In the genomic region with DNA sequence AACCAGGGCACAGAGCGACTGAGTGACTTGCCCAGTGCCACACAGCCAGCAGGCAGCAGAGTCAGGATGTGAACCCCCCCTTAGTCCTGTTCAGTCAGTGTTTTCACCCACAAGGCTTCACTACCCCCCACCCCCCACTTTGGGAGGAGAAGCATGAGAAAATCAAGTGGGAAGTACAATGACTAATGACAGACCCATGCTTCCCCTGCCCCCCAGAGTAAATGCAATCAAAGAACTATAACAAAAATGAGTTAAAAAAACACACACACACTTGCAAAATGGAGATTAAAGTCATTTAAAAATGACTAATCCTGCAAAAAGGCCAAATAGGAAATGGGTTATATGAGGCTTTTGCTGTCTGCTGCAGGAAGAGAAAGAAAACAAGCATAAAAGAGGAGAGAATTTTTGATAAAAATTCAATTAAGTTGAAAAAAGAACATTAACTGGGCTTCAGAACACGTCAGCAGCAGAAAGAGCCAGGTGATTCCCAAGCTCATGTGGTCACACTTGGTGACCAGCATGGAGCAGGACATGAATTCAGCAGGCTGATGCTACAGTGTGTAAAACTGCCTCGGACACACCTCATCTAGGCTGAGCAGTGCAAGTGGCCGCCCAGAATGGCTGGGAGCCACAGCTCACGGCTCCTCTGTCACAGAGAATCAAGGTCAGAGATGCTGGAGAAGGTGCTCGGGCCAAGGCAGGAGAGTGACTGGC, we compare ENCODE assay signal across 16 cellular contexts.
DNase-seq lines count a peak whose midpoint lies in the region; ATAC-seq and TF ChIP-seq lines count a peak whose summit lies in the region.
"Had no signal": no experiment of that assay in that cellular context is flagged by ENCODE, and none has a peak within 500 bp of the region (broad histone marks: within the 10 kb centered on the region; RNA-seq: fewer than 3 reads in every experiment).

No MANE protein-coding gene starts in this region.

- no peaks in the 10 kb centered on the region for H3K4me1 ChIP-seq in mammary epithelial cell (ENCODE audit: insufficient read depth, low read length)
- no peaks in the 10 kb centered on the region for H3K4me1 ChIP-seq in aorta (ENCODE audit: control insufficient read depth in 1 of 2, insufficient read depth in 2 of 2, low read length in 2 of 2)

- no peak overlapping the region for H3K4me2 ChIP-seq in mammary epithelial cell (ENCODE audit: insufficient read depth, low read depth, low read length)

- TF ChIP-seq CTCF in MCF 10A (IDR thresholded peaks at IDR 0.05; ENCODE audit: unreplicated experiment) (no peak), mammary epithelial cell (conservative IDR thresholded peaks at IDR 0.05 in 1 of 2, IDR thresholded peaks at IDR 0.05 in 1 of 2; ENCODE audit: extremely low read depth in 1 of 2, insufficient read depth in 1 of 2, low read depth in 1 of 2, low read length in 2 of 2) (no peak), cardiac fibroblast (IDR thresholded peaks at IDR 0.05; ENCODE audit: low read depth, low read length) (no peak)

- peak; percentile 18 for DNase-seq in MCF 10A (ENCODE audit: unreplicated experiment)
- no peak for DNase-seq in mammary epithelial cell
- peak; percentile 74 to 93 for DNase-seq in cardiac fibroblast (ENCODE audit: low read depth in 2 of 2)
- peak; percentile 71 for DNase-seq in kidney tubule cell (ENCODE audit: low spot score)
- DNase-seq in aorta: peak; percentile 64 to 75
- no peak for DNase-seq in putamen (ENCODE audit: low spot score)
- DNase-seq: 8988T; activated CD4-positive, alpha-beta T cell treated with anti-CD3 and anti-CD28 coated beads, Interleukin-2, amount 50 U/mL, for 1 hour; activated naive CD4-positive, alpha-beta T cell; DMS79 treated with DMSO at 0.1 percent for 48 hours; natural killer cell; stimulated activated CD4-positive, alpha-beta T cell treated with anti-CD3 and anti-CD28 coated beads, Interleukin-2, amount 100 ng/mL, for 24 hours; stimulated activated naive CD8-positive, alpha-beta T cell treated with anti-CD3 and anti-CD28 coated beads, Interleukin-15, Interleukin-2, amounts not matched to agents 100 U/mL and 50 U/mL, for 24 hours had no signal

- no peaks in the 10 kb centered on the region for H3K79me2 ChIP-seq in mammary epithelial cell (ENCODE audit: insufficient read depth, low read length)

- no peaks in the 10 kb centered on the region for H3K36me3 Mint-ChIP-seq in MCF 10A (ENCODE audit: insufficient read depth, unreplicated experiment)

- intact Hi-C loops in MCF 10A (cut with micrococcal nuclease): no loop called here
- intact Hi-C loops in mammary epithelial cell (cut with micrococcal nuclease): no loop called here
- intact Hi-C loops in aorta (cut with DNase I): loop anchor here in 1 of 2 donors (10.0 kb wide), 1 partner anchor 191 kb away; no protein-coding TSS in a partner anchor

- H3K36me3 ChIP-seq in mammary epithelial cell (ENCODE audit: insufficient read depth, low read length): no peaks in the 10 kb centered on the region
- H3K36me3 ChIP-seq in aorta (ENCODE audit: control insufficient read depth in 1 of 2, insufficient read depth in 2 of 2, low read length in 1 of 2): no peaks in the 10 kb centered on the region

- no peak overlapping the region for H3K9ac ChIP-seq in mammary epithelial cell (ENCODE audit: insufficient read depth, low read length)

- in situ Hi-C loops in mammary epithelial cell (cut with MboI; ENCODE audit: low sequenced_read_pairs in 2 of 2): no loop called here

- POLR2A ChIA-PET in MCF 10A (lab: Yijun Ruan, JAX): no interaction called here

- H3K4me1 Mint-ChIP-seq in MCF 10A (ENCODE audit: insufficient read depth, unreplicated experiment): peaks cover 9% of the 10 kb centered on the region
- H3K4me1 Mint-ChIP-seq: natural killer cell had no signal

- H3K4me3 ChIP-seq in mammary epithelial cell (replicated peaks in 1 of 3; ENCODE audit: insufficient read depth in 1 of 3, low read depth in 2 of 3, low read length in 3 of 3): no peak overlapping the region
- peak overlapping the region; percentile 2 to 33 for H3K4me3 ChIP-seq in cardiac fibroblast (replicated peaks in 1 of 2; ENCODE audit: low read depth in 2 of 2, low read length in 2 of 2)
- no peak overlapping the region for H3K4me3 ChIP-seq in aorta (ENCODE audit: low read length in 2 of 2)

- H3K27me3 ChIP-seq in mammary epithelial cell (ENCODE audit: insufficient read depth, low read length): no peaks in the 10 kb centered on the region
- no peaks in the 10 kb centered on the region for H3K27me3 ChIP-seq in aorta (ENCODE audit: control insufficient read depth in 1 of 2, insufficient read depth in 2 of 2, low read length in 1 of 2)

- H3K9me3 Mint-ChIP-seq in MCF 10A (ENCODE audit: unreplicated experiment): peaks cover 13% of the 10 kb centered on the region

- peaks cover 12% of the 10 kb centered on the region for H3K27me3 Mint-ChIP-seq in MCF 10A (ENCODE audit: insufficient read depth, unreplicated experiment)

- WGBS in mammary epithelial cell (ENCODE audit: low coverage, missing lambda C conversion rate): 33% methylated on average over 6 of the region's 6 CpGs
- 20 to 26% methylated on average over 6 of the region's 6 CpGs for WGBS in aorta, 2 donors

- no peak overlapping the region for H3K27ac ChIP-seq in mammary epithelial cell (ENCODE audit: insufficient read depth, low read depth, low read length)
- H3K27ac ChIP-seq in aorta (ENCODE audit: low read depth in 1 of 2, low read length in 2 of 2): peak overlapping the region in 1 of 2 donors; percentile 19

- H3K27ac Mint-ChIP-seq in MCF 10A (ENCODE audit: low read depth, unreplicated experiment): no peak overlapping the region
- H3K27ac Mint-ChIP-seq: natural killer cell had no signal

- dilution Hi-C loops in mammary epithelial cell (cut with HindIII; ENCODE audit: low sequenced_read_pairs): no loop called here

- BruUV-seq in MCF 10A (replicated peaks; lab: Mats Ljungman, UMichigan) (no TSS peak), mammary epithelial cell (replicated peaks; lab: Mats Ljungman, UMichigan) (no TSS peak)

- H3K4me3 Mint-ChIP-seq in MCF 10A (ENCODE audit: unreplicated experiment): no peak overlapping the region
- H3K4me3 Mint-ChIP-seq: natural killer cell had no signal

- H4K20me1 ChIP-seq in mammary epithelial cell (ENCODE audit: insufficient read depth, low read length): no peaks in the 10 kb centered on the region

- H3K9me3 ChIP-seq in mammary epithelial cell (replicated peaks; ENCODE audit: insufficient read depth, low read length): peaks cover 18% of the 10 kb centered on the region
- peaks cover 2% of the 10 kb centered on the region for H3K9me3 ChIP-seq in aorta (ENCODE audit: control insufficient read depth, low read length)

- no peak overlapping the region for H2AFZ ChIP-seq in mammary epithelial cell (ENCODE audit: low read depth, low read length)

- CTCF ChIA-PET in MCF 10A (lab: Yijun Ruan, JAX): interaction anchor here (0.7 to 1.3 kb wide), 2 partner anchors 92 to 214 kb away, joined by 3 to 4 read pairs; no protein-coding TSS in a partner anchor
- CTCF ChIA-PET in mammary epithelial cell (lab: Charles Lee; ENCODE audit: low non-redundant PET): no interaction called here

- ATAC-seq in aorta (ENCODE audit: low FRiP score): no peak
- ATAC-seq in HG03442 (IDR thresholded peaks at IDR 0.05; ENCODE audit: unreplicated experiment): no peak
- ATAC-seq in HG03025 (IDR thresholded peaks at IDR 0.05; ENCODE audit: low FRiP score, unreplicated experiment): no peak
- ATAC-seq: HepG2; natural killer cell; stimulated activated naive CD8-positive, alpha-beta T cell treated with anti-CD3 and anti-CD28 coated beads, Interleukin-15, Interleukin-2, amounts not matched to agents 100 U/mL and 50 U/mL, for 24 hours had no signal

Comparison
In these comparisons a context has a peak if more than half of its experiments do, and no peak if none do; other contexts are left out.
1. DNase-seq: peak in MCF 10A (single experiment), cardiac fibroblast (2 of 2), kidney tubule cell (single experiment) and aorta (2 of 2); none in mammary epithelial cell (single experiment) and putamen (single experiment).
2. H3K4me3 ChIP-seq: peak in cardiac fibroblast (2 of 2); none in mammary epithelial cell (0 of 3) and aorta (0 of 2).